In genomic region chr16:68985268-68985667, GRCh38 we compare ENCODE assay signal across 20 cellular contexts.
DNase-seq lines count a peak whose midpoint lies in the region; ATAC-seq, FAIRE-seq and TF ChIP-seq lines count a peak whose summit lies in the region.
"Had no signal": no experiment of that assay in that cellular context is flagged by ENCODE, and none has a peak within 500 bp of the region (broad histone marks: within the 10 kb centered on the region; RNA-seq: fewer than 3 reads in every experiment).

No MANE protein-coding gene starts in this region.

- DNase-seq in Daoy (ENCODE audit: low read depth) (peak; percentile 4), RWPE2 (ENCODE audit: low spot score) (no peak), choroid plexus epithelial cell (ENCODE audit: low read depth) (peak; percentile 28), keratinocyte (ENCODE audit: low read depth, low spot score) (no peak), hepatic stellate cell (ENCODE audit: low spot score) (no peak), small intestine (no peak), NCI-H1417 treated with DMSO at 0.1 percent for 48 hours (lab: John Stamatoyannopoulos, UW) (no peak), NCI-H2227 (lab: John Stamatoyannopoulos, UW; ENCODE audit: unreplicated experiment) (no peak)
- DNase-seq: CD4-positive, alpha-beta T cell; GOT3; NCI-H1436; NCI-H1930; NCI-H345; NCI-H526; PC-9; SJCRH30 had no signal

- WGBS in small intestine, 3 donors = 83 to 94% (median 86%) methylated on average over 5 of the region's 5 CpGs

- FAIRE-seq in keratinocyte (lab: Jason Lieb, UNC) = no peak
- no peak for FAIRE-seq in small intestine (lab: Jason Lieb, UNC)
- FAIRE-seq: A204.1, GM12891, GM18507, HepG2 had no signal

- 0 out of 3 replicates have a peak, but pooled peaks have one; percentile 19 for ATAC-seq in RWPE2 (ENCODE audit: low read depth)
- ATAC-seq: HepG2 had no signal

- TF ChIP-seq CTCF in RWPE2 (IDR thresholded peaks at IDR 0.05; ENCODE audit: poor library complexity, severe bottlenecking) (no peak), choroid plexus epithelial cell (conservative IDR thresholded peaks at IDR 0.05; ENCODE audit: low read depth, low read length) (no peak), keratinocyte (optimal IDR thresholded peaks at IDR 0.05 in 1 of 3, IDR thresholded peaks at IDR 0.05 in 1 of 3, conservative IDR thresholded peaks at IDR 0.05 in 1 of 3; ENCODE audit: extremely low read depth in 1 of 3, insufficient read depth in 2 of 3, low read length in 3 of 3) (no peak)

- dilution Hi-C loops in keratinocyte (cut with MboI; ENCODE audit: extremely low pct_ligation_motif_present, low sequenced_read_pairs) = no loop called here

- H2AFZ ChIP-seq in keratinocyte (ENCODE audit: control insufficient read depth, low read length) = no peak overlapping the region
- H2AFZ ChIP-seq: PC-9 had no signal

- H3K4me3 ChIP-seq in RWPE2 (ENCODE audit: severe bottlenecking) (no peak overlapping the region), choroid plexus epithelial cell (ENCODE audit: low read depth, low read length) (no peak overlapping the region), keratinocyte (ENCODE audit: control insufficient read depth in 2 of 3, extremely low read depth in 1 of 3, insufficient read depth in 2 of 3, low read depth in 1 of 3, low read length in 3 of 3) (no peak overlapping the region), small intestine (ENCODE audit: low read depth in 1 of 2, low read length in 2 of 2) (no peak overlapping the region)
- H3K4me3 ChIP-seq: PC-9, SJCRH30 had no signal

- peak overlapping the region; percentile 54 for H3K4me2 ChIP-seq in keratinocyte (ENCODE audit: control insufficient read depth, extremely low read depth, insufficient read depth, low read depth, low read length)
- H3K4me2 ChIP-seq: PC-9 had no signal

- H3K27ac ChIP-seq in RWPE2 (ENCODE audit: poor library complexity, severe bottlenecking) = peak overlapping the region; percentile 86
- peak overlapping the region; percentile 81 for H3K27ac ChIP-seq in keratinocyte (ENCODE audit: control insufficient read depth, insufficient read depth, low read length)
- no peak overlapping the region for H3K27ac ChIP-seq in small intestine (ENCODE audit: low read depth in 1 of 2, low read length in 1 of 2)
- H3K27ac ChIP-seq: PC-9, SJCRH30 had no signal

- H3K9me3 ChIP-seq in RWPE2 (ENCODE audit: severe bottlenecking) = no peaks in the 10 kb centered on the region
- H3K9me3 ChIP-seq in keratinocyte (ENCODE audit: control insufficient read depth, low read depth, low read length) = no peaks in the 10 kb centered on the region
- no peaks in the 10 kb centered on the region for H3K9me3 ChIP-seq in small intestine (ENCODE audit: control insufficient read depth, low read depth)
- H3K9me3 ChIP-seq: SJCRH30 had no signal

- no peaks in the 10 kb centered on the region for H4K20me1 ChIP-seq in keratinocyte (ENCODE audit: control insufficient read depth, extremely low read depth, insufficient read depth, low read length)

- peak overlapping the region; percentile 50 for H3K9ac ChIP-seq in keratinocyte (ENCODE audit: control insufficient read depth, extremely low read depth, insufficient read depth, low read length)

- H3K36me3 ChIP-seq in RWPE2 (ENCODE audit: low read depth) (no peaks in the 10 kb centered on the region), keratinocyte (ENCODE audit: control insufficient read depth in 2 of 2, extremely low read depth in 1 of 2, insufficient read depth in 2 of 2, low read length in 2 of 2) (no peaks in the 10 kb centered on the region), small intestine (ENCODE audit: control insufficient read depth in 2 of 2, insufficient read depth in 2 of 2, low read length in 2 of 2) (no peaks in the 10 kb centered on the region)
- H3K36me3 ChIP-seq: SJCRH30 had no signal

- H3K27me3 ChIP-seq in RWPE2 (ENCODE audit: insufficient read depth, poor library complexity, severe bottlenecking) = no peaks in the 10 kb centered on the region
- no peaks in the 10 kb centered on the region for H3K27me3 ChIP-seq in keratinocyte (ENCODE audit: control insufficient read depth, extremely low read depth, insufficient read depth, low read length)
- no peaks in the 10 kb centered on the region for H3K27me3 ChIP-seq in small intestine (ENCODE audit: control insufficient read depth in 2 of 2, insufficient read depth in 2 of 2, low read length in 2 of 2)
- H3K27me3 ChIP-seq: SJCRH30 had no signal

- H3K4me1 ChIP-seq in RWPE2 (ENCODE audit: insufficient read depth, poor library complexity, severe bottlenecking) (peaks cover 35% of the 10 kb centered on the region), keratinocyte (ENCODE audit: control insufficient read depth, extremely low read depth, insufficient read depth, low read length) (peaks cover 33% of the 10 kb centered on the region), small intestine (ENCODE audit: control insufficient read depth in 2 of 2, insufficient read depth in 1 of 2, low read depth in 1 of 2, low read length in 1 of 2) (no peaks in the 10 kb centered on the region)
- H3K4me1 ChIP-seq: SJCRH30 had no signal

- no peaks in the 10 kb centered on the region for H3K9me1 ChIP-seq in keratinocyte (ENCODE audit: control insufficient read depth, extremely low read depth, insufficient read depth, low read length)

- H3K79me2 ChIP-seq in keratinocyte (ENCODE audit: control insufficient read depth, insufficient read depth, low read length) = no peaks in the 10 kb centered on the region

Comparison
In these comparisons a context has a peak if more than half of its experiments do, and no peak if none do; other contexts are left out.
1. DNase-seq: peak in Daoy (single experiment) and choroid plexus epithelial cell (single experiment); none in RWPE2 (single experiment), keratinocyte (single experiment), hepatic stellate cell (single experiment), small intestine (single experiment), NCI-H1417 treated with DMSO at 0.1 percent for 48 hours (single experiment) and NCI-H2227 (single experiment).
2. H3K27ac ChIP-seq: peak in RWPE2 (single experiment) and keratinocyte (single experiment); none in small intestine (0 of 2).